Comparison of ENCODE assay signal across 7 cellular contexts in genomic region chr5:39525776-39526175, GRCh38.
DNase-seq lines count a peak whose midpoint lies in the region; TF ChIP-seq lines count a peak whose summit lies in the region.
"Not testable (repeated sequence)": the region's sequence is repeated elsewhere in the genome, so short reads cannot be mapped to it uniquely, and the experiment has no call there.

No MANE protein-coding gene starts in this region.

- not testable (repeated sequence) for H3K27me3 ChIP-seq in fibroblast of lung (ENCODE audit: control insufficient read depth, insufficient read depth, low read length); stomach

- H3K4me3 ChIP-seq in fibroblast of lung (replicated peaks in 1 of 4; ENCODE audit: control extremely low read depth in 1 of 4, insufficient read depth in 1 of 4, low read depth in 3 of 4, low read length in 4 of 4); stomach: not testable (repeated sequence)

- H3K9ac ChIP-seq in fibroblast of lung (ENCODE audit: insufficient read depth, low read length): not testable (repeated sequence)

- DNase-seq in HS-27A (ENCODE audit: low read depth) (peak; percentile 66), SIG-M5 treated with dmso at 0.1 percent for 504 hours (lab: John Stamatoyannopoulos, UW; ENCODE audit: unreplicated experiment) (peak; percentile 28), fibroblast of lung (ENCODE audit: low read depth in 2 of 2) (peak; percentile 75 to 80), hepatic stellate cell (ENCODE audit: low spot score) (peak; percentile 29), myocyte (ENCODE audit: low read depth) (peak; percentile 77)
- DNase-seq in chondrocyte (ENCODE audit: low spot score); stomach: not testable (repeated sequence)

- not testable (repeated sequence) for H3K36me3 ChIP-seq in fibroblast of lung (ENCODE audit: control insufficient read depth, insufficient read depth, low read length); stomach

- not testable (repeated sequence) for TF ChIP-seq EP300 in stomach (IDR thresholded peaks at IDR 0.05)

- not testable (repeated sequence) for H2AFZ ChIP-seq in fibroblast of lung (ENCODE audit: low read length)

- intact Hi-C loops in stomach (cut with DNase I; ENCODE audit: low total_unique reads): not testable (repeated sequence)

- H3K4me3 Mint-ChIP-seq in chondrocyte (ENCODE audit: unreplicated experiment): not testable (repeated sequence)

- not testable (repeated sequence) for H3K27me3 Mint-ChIP-seq in chondrocyte (ENCODE audit: low read depth)

- H3K4me1 Mint-ChIP-seq in chondrocyte (ENCODE audit: low read depth): peaks cover 39% of the 10 kb centered on the region

- not testable (repeated sequence) for H3K36me3 Mint-ChIP-seq in chondrocyte (ENCODE audit: low read depth)

- not testable (repeated sequence) for H3K79me2 ChIP-seq in fibroblast of lung (ENCODE audit: control insufficient read depth, insufficient read depth, low read length)

- H3K9me3 ChIP-seq in fibroblast of lung (ENCODE audit: control insufficient read depth, insufficient read depth, low read depth, low read length); stomach: not testable (repeated sequence)

- TF ChIP-seq CTCF in chondrocyte (IDR thresholded peaks at IDR 0.05) (peak; percentile 37), fibroblast of lung (conservative IDR thresholded peaks at IDR 0.05 in 1 of 2, IDR thresholded peaks at IDR 0.05 in 1 of 2; ENCODE audit: low read depth in 1 of 2, low read length in 2 of 2) (peak in 1 of 2 donors; percentile 7)
- not testable (repeated sequence) for TF ChIP-seq CTCF in stomach (IDR thresholded peaks at IDR 0.05)

- H3K9me3 Mint-ChIP-seq in chondrocyte (ENCODE audit: low read depth): not testable (repeated sequence)

- not testable (repeated sequence) for H3K27ac ChIP-seq in fibroblast of lung (ENCODE audit: insufficient read depth, low read length)
- H3K27ac ChIP-seq in stomach: peak overlapping the region in 4 of 5 donors; percentile 43 to 69 (median 60)

- H3K4me1 ChIP-seq in fibroblast of lung (ENCODE audit: control insufficient read depth, extremely low read depth, insufficient read depth, low read length); stomach: not testable (repeated sequence)

- not testable (repeated sequence) for TF ChIP-seq POLR2A in stomach (IDR thresholded peaks at IDR 0.05)

- H4K20me1 ChIP-seq in fibroblast of lung (ENCODE audit: control insufficient read depth, extremely low read depth, insufficient read depth, low read length): not testable (repeated sequence)

- peak overlapping the region; percentile 88 for H3K27ac Mint-ChIP-seq in chondrocyte (ENCODE audit: unreplicated experiment)

- H3K4me2 ChIP-seq in fibroblast of lung (ENCODE audit: extremely low read depth, insufficient read depth, low read length): not testable (repeated sequence)

- WGBS in stomach, 5 donors: 83 to 92% (median 87%) methylated on average over 7 of the region's 7 CpGs
